1 cellular context compared by ENCODE assay signal in the genomic region with DNA sequence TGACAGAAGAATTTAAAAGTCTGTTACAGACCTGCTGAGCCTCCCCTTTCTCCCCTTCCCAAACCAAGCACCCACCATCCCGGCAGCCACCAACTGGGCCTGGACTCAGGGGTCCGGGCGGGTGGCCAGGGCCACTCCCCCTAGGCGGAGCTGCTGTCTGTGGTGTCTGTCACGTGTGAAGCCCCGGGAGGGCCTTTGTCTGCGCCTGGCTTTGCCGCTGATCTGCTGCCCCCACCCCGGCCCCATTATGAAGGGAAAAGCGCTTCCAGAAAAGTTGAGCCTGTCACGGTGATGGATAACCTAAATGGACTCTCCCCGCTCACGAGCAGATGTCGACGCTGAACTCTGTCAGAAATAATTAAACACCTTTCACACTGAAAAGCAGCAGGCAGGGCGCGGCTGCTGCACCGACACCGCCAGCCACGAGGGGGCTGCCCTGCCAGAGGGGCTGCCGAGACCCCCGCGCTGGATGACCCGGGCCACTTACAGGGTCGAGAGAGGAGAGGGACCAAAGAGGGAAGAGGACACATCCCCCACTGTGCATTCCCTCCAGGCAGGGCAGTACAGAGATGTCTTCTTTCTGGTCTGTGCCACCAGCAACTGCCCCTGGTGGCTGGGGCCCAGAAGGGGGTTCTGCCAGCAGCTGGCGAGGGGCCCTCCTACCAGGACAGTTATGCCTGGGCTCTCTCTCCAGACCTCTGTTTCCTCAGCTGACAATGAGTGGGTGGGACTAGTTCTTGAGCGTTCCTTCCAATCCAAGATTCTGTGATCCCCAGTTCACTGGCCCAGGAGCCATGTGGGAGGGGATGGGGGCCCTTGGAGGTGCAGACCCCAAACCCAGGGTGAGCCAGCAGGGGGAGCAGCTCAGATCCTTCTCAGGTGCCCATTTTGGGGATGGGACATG.
TF ChIP-seq lines count a peak whose summit lies in the region.

No MANE protein-coding gene starts in this region.

TF ChIP-seq in HEK293, 187 proteins besides CTCF, POLR2A, EP300 and RAD21 (continued from another document):
- TF ChIP-seq, protein P1, sequence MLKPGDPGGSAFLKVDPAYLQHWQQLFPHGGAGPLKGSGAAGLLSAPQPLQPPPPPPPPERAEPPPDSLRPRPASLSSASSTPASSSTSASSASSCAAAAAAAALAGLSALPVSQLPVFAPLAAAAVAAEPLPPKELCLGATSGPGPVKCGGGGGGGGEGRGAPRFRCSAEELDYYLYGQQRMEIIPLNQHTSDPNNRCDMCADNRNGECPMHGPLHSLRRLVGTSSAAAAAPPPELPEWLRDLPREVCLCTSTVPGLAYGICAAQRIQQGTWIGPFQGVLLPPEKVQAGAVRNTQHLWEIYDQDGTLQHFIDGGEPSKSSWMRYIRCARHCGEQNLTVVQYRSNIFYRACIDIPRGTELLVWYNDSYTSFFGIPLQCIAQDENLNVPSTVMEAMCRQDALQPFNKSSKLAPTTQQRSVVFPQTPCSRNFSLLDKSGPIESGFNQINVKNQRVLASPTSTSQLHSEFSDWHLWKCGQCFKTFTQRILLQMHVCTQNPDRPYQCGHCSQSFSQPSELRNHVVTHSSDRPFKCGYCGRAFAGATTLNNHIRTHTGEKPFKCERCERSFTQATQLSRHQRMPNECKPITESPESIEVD (tag by site-specific recombination; IDR thresholded peaks at IDR 0.05): peak; percentile 65; the same call in 1 of the 2 replicates
- TF ChIP-seq ZBTB20 (tag by site-specific recombination; IDR thresholded peaks at IDR 0.05) (peak; percentile 53; the same call in 1 of the 2 replicates), ZFHX2 (tag by site-specific recombination; conservative IDR thresholded peaks at IDR 0.05) (peak; percentile 24), ZNF274 (IDR thresholded peaks at IDR 0.05; ENCODE audit: low read length) (no peak), ZNF274 (tag by site-specific recombination; IDR thresholded peaks at IDR 0.05; ENCODE audit: borderline replicate concordance) (no peak)
- TF ChIP-seq, protein P2, sequence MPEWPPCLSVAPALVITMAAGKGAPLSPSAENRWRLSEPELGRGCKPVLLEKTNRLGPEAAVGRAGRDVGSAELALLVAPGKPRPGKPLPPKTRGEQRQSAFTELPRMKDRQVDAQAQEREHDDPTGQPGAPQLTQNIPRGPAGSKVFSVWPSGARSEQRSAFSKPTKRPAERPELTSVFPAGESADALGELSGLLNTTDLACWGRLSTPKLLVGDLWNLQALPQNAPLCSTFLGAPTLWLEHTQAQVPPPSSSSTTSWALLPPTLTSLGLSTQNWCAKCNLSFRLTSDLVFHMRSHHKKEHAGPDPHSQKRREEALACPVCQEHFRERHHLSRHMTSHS (tag by site-specific recombination; IDR thresholded peaks at IDR 0.05): no peak
